In the genomic region with DNA sequence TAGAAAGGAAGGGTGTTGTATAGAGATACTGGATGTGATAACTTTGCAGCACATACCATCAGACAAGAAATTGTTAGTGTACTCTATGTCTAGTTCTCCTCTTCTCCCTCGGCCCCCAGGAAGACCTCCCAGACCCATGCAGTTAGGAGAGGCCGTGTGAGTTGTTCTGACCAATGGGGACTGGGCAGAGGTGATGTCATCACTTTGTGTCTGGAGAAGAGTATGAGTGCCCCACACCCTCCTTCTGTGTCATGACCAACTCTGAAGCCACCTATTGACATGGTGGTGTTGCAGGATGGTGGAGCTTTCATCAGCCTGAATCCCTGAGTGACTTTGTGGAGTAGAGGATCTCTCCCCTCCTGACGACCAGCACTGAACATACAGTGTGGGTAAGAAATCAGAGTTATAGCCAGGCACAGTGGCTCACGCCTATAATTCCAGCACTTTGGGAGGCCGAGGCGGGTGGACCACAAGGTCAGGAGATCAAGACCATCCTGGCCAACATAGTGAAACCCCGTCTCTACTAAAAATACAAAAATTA, we compare ENCODE assay signal across 3 cellular contexts.
TF ChIP-seq lines count a peak whose summit lies in the region.

No MANE protein-coding gene starts in this region.

TF ChIP-seq in HepG2, 621 proteins besides CTCF, POLR2A, EP300 and RAD21:
- TF ChIP-seq CREM (IDR thresholded peaks at IDR 0.05), result no peak
- no peak for TF ChIP-seq CREM (CRISPR knock-in tag; IDR thresholded peaks at IDR 0.05)
- no peak for TF ChIP-seq ZNF235 (CRISPR knock-in tag; IDR thresholded peaks at IDR 0.05; ENCODE audit: borderline replicate concordance)
- peak; percentile 70 for TF ChIP-seq CREB1 (IDR thresholded peaks at IDR 0.05)
- TF ChIP-seq CREB1 (CRISPR knock-in tag; IDR thresholded peaks at IDR 0.05), result no peak
- peak; percentile 87 for TF ChIP-seq ATF7 (IDR thresholded peaks at IDR 0.05)
- TF ChIP-seq ATF7 (CRISPR knock-in tag; IDR thresholded peaks at IDR 0.05), result no peak
- no peak for TF ChIP-seq MLLT10 (CRISPR knock-in tag; IDR thresholded peaks at IDR 0.05)
- no peak for TF ChIP-seq ZNF629 (CRISPR knock-in tag; conservative IDR thresholded peaks at IDR 0.05)
- TF ChIP-seq ZNF333 (CRISPR knock-in tag; IDR thresholded peaks at IDR 0.05; ENCODE audit: borderline replicate concordance), result peak; percentile 90
TF ChIP-seq in HepG2: peak in this region for 3.

TF ChIP-seq in HCT116, 20 proteins besides CTCF, POLR2A, EP300 and RAD21:
- TF ChIP-seq EZH2phosphoT487 (IDR thresholded peaks at IDR 0.05; ENCODE audit: borderline replicate concordance) (no peak), SP1 (IDR thresholded peaks at IDR 0.05; ENCODE audit: low read depth) (no peak), SRF (IDR thresholded peaks at IDR 0.05; ENCODE audit: low read depth) (no peak), YY1 (IDR thresholded peaks at IDR 0.05; ENCODE audit: extremely low read depth, insufficient replicate concordance, low read depth, low read length) (no peak), ATF3 (IDR thresholded peaks at IDR 0.05) (no peak), CBX3 (IDR thresholded peaks at IDR 0.05; ENCODE audit: low read depth) (no peak), TCF7L2 (IDR thresholded peaks at IDR 0.05; ENCODE audit: borderline replicate concordance, extremely low read depth, insufficient read depth, insufficient read length) (no peak), JUND (IDR thresholded peaks at IDR 0.05) (no peak), ELF1 (IDR thresholded peaks at IDR 0.05; ENCODE audit: borderline replicate concordance, low read depth) (no peak), CEBPB (IDR thresholded peaks at IDR 0.05; ENCODE audit: low read depth) (no peak)
- TF ChIP-seq, protein P1, sequence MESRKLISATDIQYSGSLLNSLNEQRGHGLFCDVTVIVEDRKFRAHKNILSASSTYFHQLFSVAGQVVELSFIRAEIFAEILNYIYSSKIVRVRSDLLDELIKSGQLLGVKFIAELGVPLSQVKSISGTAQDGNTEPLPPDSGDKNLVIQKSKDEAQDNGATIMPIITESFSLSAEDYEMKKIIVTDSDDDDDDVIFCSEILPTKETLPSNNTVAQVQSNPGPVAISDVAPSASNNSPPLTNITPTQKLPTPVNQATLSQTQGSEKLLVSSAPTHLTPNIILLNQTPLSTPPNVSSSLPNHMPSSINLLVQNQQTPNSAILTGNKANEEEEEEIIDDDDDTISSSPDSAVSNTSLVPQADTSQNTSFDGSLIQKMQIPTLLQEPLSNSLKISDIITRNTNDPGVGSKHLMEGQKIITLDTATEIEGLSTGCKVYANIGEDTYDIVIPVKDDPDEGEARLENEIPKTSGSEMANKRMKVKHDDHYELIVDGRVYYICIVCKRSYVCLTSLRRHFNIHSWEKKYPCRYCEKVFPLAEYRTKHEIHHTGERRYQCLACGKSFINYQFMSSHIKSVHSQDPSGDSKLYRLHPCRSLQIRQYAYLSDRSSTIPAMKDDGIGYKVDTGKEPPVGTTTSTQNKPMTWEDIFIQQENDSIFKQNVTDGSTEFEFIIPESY (IDR thresholded peaks at IDR 0.05; ENCODE audit: extremely low read depth, insufficient replicate concordance, low read length), result no peak
TF ChIP-seq in HCT116: peak in this region for 0.

TF ChIP-seq in IMR-90, 13 proteins besides CTCF, POLR2A, EP300 and RAD21:
- TF ChIP-seq ELK1 (IDR thresholded peaks at IDR 0.05; ENCODE audit: borderline replicate concordance, low read depth, low read length), result no peak
- no peak for TF ChIP-seq SMC3 (IDR thresholded peaks at IDR 0.05; ENCODE audit: low read depth, low read length)
- no peak for TF ChIP-seq NFE2L2 (IDR thresholded peaks at IDR 0.05; ENCODE audit: low read depth, low read length)
- no peak for TF ChIP-seq MAFK (IDR thresholded peaks at IDR 0.05; ENCODE audit: low read depth, low read length)
- no peak for TF ChIP-seq FOS (IDR thresholded peaks at IDR 0.05; ENCODE audit: low read depth, low read length)
- TF ChIP-seq MXI1 (IDR thresholded peaks at IDR 0.05; ENCODE audit: borderline replicate concordance, low read depth, low read length), result no peak
- no peak for TF ChIP-seq USF2 (IDR thresholded peaks at IDR 0.05; ENCODE audit: low read depth, low read length)
- no peak for TF ChIP-seq RFX5 (IDR thresholded peaks at IDR 0.05; ENCODE audit: low read depth, low read length)
- no peak for TF ChIP-seq CEBPB (IDR thresholded peaks at IDR 0.05; ENCODE audit: low read depth, low read length)
- TF ChIP-seq RCOR1 (IDR thresholded peaks at IDR 0.05; ENCODE audit: insufficient replicate concordance, low read length), result no peak
- TF ChIP-seq MAZ (IDR thresholded peaks at IDR 0.05; ENCODE audit: borderline replicate concordance, low read depth, low read length), result no peak
- no peak for TF ChIP-seq BHLHE40 (IDR thresholded peaks at IDR 0.05; ENCODE audit: low read depth, low read length)
- TF ChIP-seq CHD1 (IDR thresholded peaks at IDR 0.05; ENCODE audit: low read depth, low read length), result no peak
